In the genomic region with DNA sequence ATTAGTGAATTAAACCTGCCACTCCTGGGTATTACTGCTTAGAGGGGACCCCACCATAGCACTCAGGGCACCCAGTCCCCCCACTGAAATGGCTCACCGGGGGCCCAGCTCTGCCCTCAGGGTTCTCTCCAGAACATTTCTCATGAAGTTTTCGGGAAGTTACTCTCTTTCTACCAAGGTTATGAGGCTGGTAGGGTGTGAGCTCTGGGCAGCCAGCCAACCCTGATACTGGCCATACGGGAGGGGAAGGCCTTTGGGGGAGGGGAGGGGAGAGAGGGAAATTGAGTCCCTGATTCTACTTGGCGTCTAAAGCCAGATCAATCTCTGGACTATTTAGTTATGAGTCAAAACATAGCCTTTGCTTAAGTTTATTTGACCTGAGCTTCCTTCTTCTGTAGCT, we compare ENCODE assay signal across 22 cellular contexts. TPM values are rescaled to one million over a fixed set of nuclear protein-coding genes. Genes with fewer than 3 reads are reported as not detected.
DNase-seq lines count a peak whose midpoint lies in the region; ATAC-seq and TF ChIP-seq lines count a peak whose summit lies in the region.
"Had no signal": no experiment of that assay in that cellular context is flagged by ENCODE, and none has a peak within 500 bp of the region (broad histone marks: within the 10 kb centered on the region; RNA-seq: fewer than 3 reads in every experiment).

No MANE protein-coding gene starts in this region.

- H3K4me1 Mint-ChIP-seq in nephron = peaks cover 54% of the 10 kb centered on the region
- H3K4me1 Mint-ChIP-seq: activated naive CD4-positive, alpha-beta T cell treated with anti-CD3 and anti-CD28 coated beads, Interleukin-2, amount 10 ng/mL, durations not matched to agents 7 days and 5 days had no signal

- H3K9me3 Mint-ChIP-seq in nephron = no peaks in the 10 kb centered on the region
- H3K9me3 Mint-ChIP-seq: activated naive CD4-positive, alpha-beta T cell treated with anti-CD3 and anti-CD28 coated beads, Interleukin-2, amount 10 ng/mL, durations not matched to agents 7 days and 5 days; activated T-cell treated with anti-CD3 and anti-CD28 coated beads, Interleukin-2, amount 50 U/mL, for 72 hours; GM23338; neural crest cell; stimulated activated naive CD8-positive, alpha-beta T cell treated with anti-CD3 and anti-CD28 coated beads, Interleukin-15, Interleukin-2, amounts not matched to agents 100 ng/mL and 50 ng/mL, for 24 hours had no signal

- ATAC-seq in left ventricle myocardium superior (no peak), heart right ventricle (no peak), body of pancreas (peak; percentile 26), GM19023 (IDR thresholded peaks at IDR 0.05; ENCODE audit: unreplicated experiment) (no peak), HG03095 (IDR thresholded peaks at IDR 0.05; ENCODE audit: unreplicated experiment) (no peak)
- ATAC-seq: A549; activated T-cell treated with anti-CD3 and anti-CD28 coated beads, Interleukin-2, amount 50 U/mL, for 72 hours; Right ventricle myocardium inferior had no signal

- WGBS in heart right ventricle, 2 donors = 39 to 41% methylated on average over 4 of the region's 4 CpGs
- WGBS in body of pancreas, 2 donors = 6 to 22% methylated on average over 4 of the region's 4 CpGs

- H3K4me1 ChIP-seq in heart right ventricle = peaks cover 0 to 15% (median 0%) of the 10 kb centered on the region in 9 donors
- H3K4me1 ChIP-seq in body of pancreas = peaks cover 18% of the 10 kb centered on the region
- H3K4me1 ChIP-seq: A549, BE2C had no signal

- TF ChIP-seq CTCF in heart right ventricle (IDR thresholded peaks at IDR 0.05) = no peak
- TF ChIP-seq CTCF in body of pancreas (IDR thresholded peaks at IDR 0.05) = no peak
- no peak for TF ChIP-seq CTCF in nephron (IDR thresholded peaks at IDR 0.05; ENCODE audit: unreplicated experiment in 3 of 3)

- H3K27ac ChIP-seq in heart right ventricle (no peak overlapping the region), body of pancreas (peak overlapping the region in 1 of 4 donors; percentile 56)
- H3K27ac ChIP-seq: A549, upper lobe of left lung had no signal

- no peak overlapping the region for H3K4me3 Mint-ChIP-seq in nephron
- H3K4me3 Mint-ChIP-seq: activated naive CD4-positive, alpha-beta T cell treated with anti-CD3 and anti-CD28 coated beads, Interleukin-2, amount 10 ng/mL, durations not matched to agents 7 days and 5 days; activated T-cell treated with anti-CD3 and anti-CD28 coated beads, Interleukin-2, amount 50 U/mL, for 72 hours; GM23338; stimulated activated naive CD8-positive, alpha-beta T cell treated with anti-CD3 and anti-CD28 coated beads, Interleukin-15, Interleukin-2, amounts not matched to agents 100 ng/mL and 50 ng/mL, for 24 hours had no signal

- intact Hi-C loops in left ventricle myocardium superior (cut with micrococcal nuclease) = no loop called here
- intact Hi-C loops in heart right ventricle (cut with DNase I) = loop anchor here in 2 of 10 donors (5.0 to 10.0 kb wide), 2 partner anchors 38 to 64 kb away; no protein-coding TSS in a partner anchor
- intact Hi-C loops in body of pancreas (cut with DNase I) = no loop called here

- H3K9me3 ChIP-seq in heart right ventricle (no peaks in the 10 kb centered on the region), body of pancreas (no peaks in the 10 kb centered on the region)
- H3K9me3 ChIP-seq: A549, BE2C, upper lobe of left lung had no signal

- no peak for TF ChIP-seq POLR2A in body of pancreas (IDR thresholded peaks at IDR 0.05)

- H3K27ac Mint-ChIP-seq in nephron = peak overlapping the region; percentile 27 to 90 (median 88)
- H3K27ac Mint-ChIP-seq: activated naive CD4-positive, alpha-beta T cell treated with anti-CD3 and anti-CD28 coated beads, Interleukin-2, amount 10 ng/mL, durations not matched to agents 7 days and 5 days; activated T-cell treated with anti-CD3 and anti-CD28 coated beads, Interleukin-2, amount 50 U/mL, for 72 hours; GM23338; stimulated activated naive CD8-positive, alpha-beta T cell treated with anti-CD3 and anti-CD28 coated beads, Interleukin-15, Interleukin-2, amounts not matched to agents 100 ng/mL and 50 ng/mL, for 24 hours had no signal

- H3K27me3 Mint-ChIP-seq in nephron (ENCODE audit: low read depth) = peaks cover 27% of the 10 kb centered on the region

- H3K27me3 ChIP-seq in heart right ventricle = peaks cover 0 to 59% (median 40%) of the 10 kb centered on the region in 7 donors
- no peaks in the 10 kb centered on the region for H3K27me3 ChIP-seq in body of pancreas
- H3K27me3 ChIP-seq: BE2C had no signal

- DNase-seq in left ventricle myocardium superior (peak; percentile 38), heart right ventricle (no peak), body of pancreas (peak; percentile 32 to 55 (median 46)), ureter (ENCODE audit: low spot score) (peak; percentile 73)
- no peak for DNase-seq in activated CD4-positive, alpha-beta T cell treated with anti-CD3 and anti-CD28 coated beads, Interleukin-2, amount 50 U/mL, for 48 hours
- DNase-seq: activated CD4-positive, alpha-beta T cell treated with anti-CD3 and anti-CD28 coated beads for 1 hour; activated naive CD4-positive, alpha-beta T cell treated with anti-CD3 and anti-CD28 coated beads, Interleukin-2, amount 10 ng/mL, durations not matched to agents 7 days and 5 days; activated T-cell treated with anti-CD3 and anti-CD28 coated beads, Interleukin-2, amount 50 U/mL, for 72 hours; BE2C; DND-41; KG1; NCI-H187; SW 1271 had no signal

- H3K4me3 ChIP-seq in heart right ventricle (no peak overlapping the region), body of pancreas (no peak overlapping the region)
- H3K4me3 ChIP-seq: A549, GM23338, upper lobe of left lung had no signal

- H3K36me3 ChIP-seq in heart right ventricle (no peaks in the 10 kb centered on the region), body of pancreas (replicated peaks in 1 of 2; ENCODE audit: insufficient read depth in 1 of 2, low read depth in 2 of 2) (no peaks in the 10 kb centered on the region)
- H3K36me3 ChIP-seq: BE2C, upper lobe of left lung had no signal

- no peaks in the 10 kb centered on the region for H3K36me3 Mint-ChIP-seq in nephron (ENCODE audit: low read depth)
- H3K36me3 Mint-ChIP-seq: activated naive CD4-positive, alpha-beta T cell treated with anti-CD3 and anti-CD28 coated beads, Interleukin-2, amount 10 ng/mL, durations not matched to agents 7 days and 5 days had no signal

RNA-seq across cellular contexts. Expression of a gene that starts 12.9 kb away (rescaled TPM):
- total RNA-seq in left ventricle myocardium superior = 4.1 TPM
- 1 to 10 TPM; 1.2 to 5.0 (median 1.9) TPM for total RNA-seq in heart right ventricle
- polyA plus RNA-seq in heart right ventricle = 1 to 10 TPM; 4.3 to 7.0 TPM
- 1 to 10 TPM; 5.2 to 7.9 TPM for total RNA-seq in body of pancreas
- total RNA-seq in ureter = 26.1 TPM

Comparison
In these comparisons a context has a peak if more than half of its experiments do, and no peak if none do; other contexts are left out.
1. DNase-seq: peak in left ventricle myocardium superior (single experiment), body of pancreas (4 of 4) and ureter (single experiment); none in heart right ventricle (0 of 2) and activated CD4-positive, alpha-beta T cell treated with anti-CD3 and anti-CD28 coated beads, Interleukin-2, amount 50 U/mL, for 48 hours (0 of 2).